Comparison of ENCODE assay signal across 8 cellular contexts in genomic region chr2:64654063-64654811, GRCh38. TPM values are rescaled to one million over a fixed set of nuclear protein-coding genes. Genes with fewer than 3 reads are reported as not detected.
A peak's percentile ranks its signal among the peaks of the same experiment; 100 is the strongest.
DNase-seq lines count a peak whose midpoint lies in the region; ATAC-seq and TF ChIP-seq lines count a peak whose summit lies in the region.

No MANE protein-coding gene starts in this region.

- peak overlapping the region; percentile 83 to 86 for H3K4me3 ChIP-seq in duodenal mucosa (ENCODE audit: low read depth in 1 of 2, low read length in 2 of 2)
- peak overlapping the region; percentile 55 for H3K4me3 ChIP-seq in mesendoderm (ENCODE audit: low read length)

- H3K4ac ChIP-seq in mesendoderm (ENCODE audit: low read depth, low read length), result peak overlapping the region; percentile 75

- H3K18ac ChIP-seq in mesendoderm (ENCODE audit: low read length), result peak overlapping the region; percentile 75

- no peak; the same call in 1 of the 2 replicates for TF ChIP-seq CTCF in AG09319 (IDR thresholded peaks at IDR 0.05; ENCODE audit: low read depth, low read length)

- in situ Hi-C loops in GM18951 (cut with MboI; ENCODE audit: low sequenced_read_pairs, unreplicated experiment), result no loop called here

- peak; percentile 49 for ATAC-seq in HG03175 (IDR thresholded peaks at IDR 0.05; ENCODE audit: unreplicated experiment)

- H3K4me2 ChIP-seq in mesendoderm (ENCODE audit: low read length), result peak overlapping the region; percentile 87

- H2BK5ac ChIP-seq in mesendoderm (ENCODE audit: low read length), result peak overlapping the region; percentile 59

- H2BK120ac ChIP-seq in mesendoderm (ENCODE audit: low read depth, low read length), result no peak overlapping the region

- DNase-seq in AG09319 (ENCODE audit: extremely low read depth, low read depth), result peak; percentile 57
- peak; percentile 81 for DNase-seq in NCI-H748 (lab: John Stamatoyannopoulos, UW; ENCODE audit: unreplicated experiment)
- DNase-seq in activated CD4-positive, alpha-beta T cell treated with anti-CD3 and anti-CD28 coated beads, Interleukin-2, amount 50 U/mL, for 48 hours, result peak; percentile 56 to 62
- DNase-seq in mesendoderm, result peak; percentile 97
- DNase-seq in stimulated activated naive CD4-positive, alpha-beta T cell treated with Interleukin-2 at 50 U/mL for 16 hours (lab: John Stamatoyannopoulos, UW), result peak; percentile 47

- H3K23ac ChIP-seq in mesendoderm (ENCODE audit: low read length), result peak overlapping the region; percentile 91

- H2AK5ac ChIP-seq in mesendoderm (ENCODE audit: low read length), result no peak overlapping the region

- H4K8ac ChIP-seq in mesendoderm (ENCODE audit: low read depth, low read length), result no peak overlapping the region

- WGBS in mesendoderm (ENCODE audit: extremely low coverage, insufficient coverage, low lambda C conversion rate), result no CpG with 5 or more reads among the region's 70 CpGs

- H3K4me1 ChIP-seq in duodenal mucosa (ENCODE audit: control insufficient read depth in 1 of 2, insufficient read depth in 2 of 2, low read length in 2 of 2) (peaks cover 36 to 44% of the 10 kb centered on the region in 2 donors), mesendoderm (ENCODE audit: control insufficient read depth, low read depth, low read length) (peaks cover 9% of the 10 kb centered on the region)

- peaks cover 23% of the 10 kb centered on the region for H3K79me2 ChIP-seq in mesendoderm (ENCODE audit: control insufficient read depth, insufficient read depth, low read length)

- no peak overlapping the region for H2BK15ac ChIP-seq in mesendoderm (replicated peaks; ENCODE audit: low read depth)

- peaks cover 9% of the 10 kb centered on the region for H3K79me1 ChIP-seq in mesendoderm (ENCODE audit: low read length)

- H3K27ac ChIP-seq in duodenal mucosa (ENCODE audit: low read depth, low read length), result peak overlapping the region; percentile 93
- H3K27ac ChIP-seq in mesendoderm (ENCODE audit: low read depth, low read length), result peak overlapping the region; percentile 99

- H3K36me3 ChIP-seq in duodenal mucosa (ENCODE audit: control insufficient read depth in 1 of 2, insufficient read depth in 2 of 2, low read length in 2 of 2) (no peaks in the 10 kb centered on the region), mesendoderm (ENCODE audit: control insufficient read depth, insufficient read depth, low read length) (no peaks in the 10 kb centered on the region)

- H3K9ac ChIP-seq in duodenal mucosa (ENCODE audit: low read depth in 1 of 2, low read length in 2 of 2), result peak overlapping the region; percentile 79 to 86
- H3K9ac ChIP-seq in mesendoderm (ENCODE audit: low read length), result peak overlapping the region; percentile 82

- no peak overlapping the region for H4K5ac ChIP-seq in mesendoderm (ENCODE audit: low read length)

- H3K27me3 ChIP-seq in duodenal mucosa (ENCODE audit: control insufficient read depth in 1 of 2, insufficient read depth in 2 of 2, low read length in 2 of 2), result no peaks in the 10 kb centered on the region
- no peaks in the 10 kb centered on the region for H3K27me3 ChIP-seq in mesendoderm (ENCODE audit: insufficient read depth, low read length, poor library complexity)

- no peaks in the 10 kb centered on the region for H3K9me3 ChIP-seq in duodenal mucosa (ENCODE audit: control insufficient read depth in 1 of 2, low read length in 2 of 2)

- peak; percentile 89 for TF ChIP-seq POLR2A in GM18951 (IDR thresholded peaks at IDR 0.05; ENCODE audit: extremely low read depth, insufficient read depth, insufficient read length)

- H3K56ac ChIP-seq in mesendoderm (ENCODE audit: low read length), result peak overlapping the region; percentile 92

RNA-seq across cellular contexts. Expression of gene SERTAD2, which starts 0.5 kb away (rescaled TPM):
- 9.4 TPM for polyA plus RNA-seq in mesendoderm (2013, experiment 1 of 2)
- polyA plus RNA-seq in mesendoderm (2013, experiment 2 of 2), result 9.0 TPM

Comparison
In these comparisons a context has a peak if more than half of its experiments do, and no peak if none do; other contexts are left out.
1. Peak in every context shown above with its lines: DNase-seq, ATAC-seq, H3K4me3 ChIP-seq and H3K27ac ChIP-seq.
2. DNase-seq: peak in every context shown above with its lines; median percentile 97 in mesendoderm; 81 in NCI-H748; 59 in activated CD4-positive, alpha-beta T cell treated with anti-CD3 and anti-CD28 coated beads, Interleukin-2, amount 50 U/mL, for 48 hours; 57 in AG09319; 47 in stimulated activated naive CD4-positive, alpha-beta T cell treated with Interleukin-2 at 50 U/mL for 16 hours.